Comparison of ENCODE assay signal across 1 cellular context in genomic region chr4:6694177-6694901, GRCh38.
TF ChIP-seq lines count a peak whose summit lies in the region.

No MANE protein-coding gene starts in this region.

TF ChIP-seq in K562, 482 proteins besides CTCF, POLR2A, EP300 and RAD21:
- TF ChIP-seq POLR2G (IDR thresholded peaks at IDR 0.05; ENCODE audit: low read depth, low read length): peak; percentile 40; the same call in 1 of the 2 replicates
- no peak for TF ChIP-seq CSDE1 (IDR thresholded peaks at IDR 0.05)
- 0 out of 2 replicates have a peak, but pooled peaks have one; percentile 8 for TF ChIP-seq FOXO4 (CRISPR knock-in tag; IDR thresholded peaks at IDR 0.05)
- TF ChIP-seq RBFOX2 (IDR thresholded peaks at IDR 0.05; ENCODE audit: low read depth, low read length): peak; percentile 66
- TF ChIP-seq MAZ (CRISPR knock-in tag; conservative IDR thresholded peaks at IDR 0.05 in 1 of 2, IDR thresholded peaks at IDR 0.05 in 1 of 2): peak in 1 of 2 experiments; percentile 19; a peak in 1 of 4 replicates
